1 cellular context compared by ENCODE assay signal in the genomic region with DNA sequence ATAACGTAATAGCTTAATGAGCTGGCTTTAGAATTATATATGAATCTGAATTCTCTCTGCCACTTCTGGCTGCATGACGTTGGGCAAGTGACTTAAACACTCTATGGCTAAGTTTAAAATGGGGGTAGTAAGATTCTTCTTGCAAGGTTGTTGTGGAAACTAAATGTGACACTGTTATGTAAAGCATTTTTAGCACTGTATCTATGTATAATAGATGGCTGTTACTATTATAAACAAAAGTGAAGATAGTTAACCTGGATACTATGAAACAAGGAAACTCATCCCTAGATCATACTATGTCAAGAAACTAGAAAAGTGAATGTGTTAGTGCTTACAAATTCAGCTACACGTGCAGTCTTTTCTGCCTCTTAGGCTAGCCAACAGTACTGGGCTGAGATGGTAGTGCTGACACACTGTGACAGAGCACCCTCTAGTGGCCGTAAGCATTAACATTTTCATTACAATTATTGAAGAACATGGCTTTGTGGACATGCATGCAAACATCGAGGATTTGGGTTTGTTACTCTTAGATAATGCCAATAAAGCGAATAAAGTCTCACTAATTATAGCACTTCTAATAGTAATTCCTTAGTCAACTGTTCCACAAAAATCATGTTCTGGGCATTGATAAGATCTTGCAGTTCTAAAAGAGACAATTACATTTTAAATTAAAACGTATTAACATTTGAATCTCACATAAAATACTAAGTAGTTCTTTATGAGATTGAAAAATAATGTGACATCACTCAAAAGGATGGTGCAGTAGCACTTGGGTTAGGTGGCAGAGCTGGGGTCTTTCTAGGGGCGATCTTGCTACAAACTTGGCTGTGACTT.
TF ChIP-seq lines count a peak whose summit lies in the region.

No MANE protein-coding gene starts in this region.

TF ChIP-seq in K562, 482 proteins besides CTCF, POLR2A, EP300 and RAD21 (continued from another document):
- TF ChIP-seq, protein P1, sequence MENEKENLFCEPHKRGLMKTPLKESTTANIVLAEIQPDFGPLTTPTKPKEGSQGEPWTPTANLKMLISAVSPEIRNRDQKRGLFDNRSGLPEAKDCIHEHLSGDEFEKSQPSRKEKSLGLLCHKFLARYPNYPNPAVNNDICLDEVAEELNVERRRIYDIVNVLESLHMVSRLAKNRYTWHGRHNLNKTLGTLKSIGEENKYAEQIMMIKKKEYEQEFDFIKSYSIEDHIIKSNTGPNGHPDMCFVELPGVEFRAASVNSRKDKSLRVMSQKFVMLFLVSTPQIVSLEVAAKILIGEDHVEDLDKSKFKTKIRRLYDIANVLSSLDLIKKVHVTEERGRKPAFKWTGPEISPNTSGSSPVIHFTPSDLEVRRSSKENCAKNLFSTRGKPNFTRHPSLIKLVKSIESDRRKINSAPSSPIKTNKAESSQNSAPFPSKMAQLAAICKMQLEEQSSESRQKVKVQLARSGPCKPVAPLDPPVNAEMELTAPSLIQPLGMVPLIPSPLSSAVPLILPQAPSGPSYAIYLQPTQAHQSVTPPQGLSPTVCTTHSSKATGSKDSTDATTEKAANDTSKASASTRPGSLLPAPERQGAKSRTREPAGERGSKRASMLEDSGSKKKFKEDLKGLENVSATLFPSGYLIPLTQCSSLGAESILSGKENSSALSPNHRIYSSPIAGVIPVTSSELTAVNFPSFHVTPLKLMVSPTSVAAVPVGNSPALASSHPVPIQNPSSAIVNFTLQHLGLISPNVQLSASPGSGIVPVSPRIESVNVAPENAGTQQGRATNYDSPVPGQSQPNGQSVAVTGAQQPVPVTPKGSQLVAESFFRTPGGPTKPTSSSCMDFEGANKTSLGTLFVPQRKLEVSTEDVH (IDR thresholded peaks at IDR 0.05; ENCODE audit: low read depth, partially characterized antibody): no peak
- peak; percentile 21; the same call in 1 of the 2 replicates for TF ChIP-seq MAFK (IDR thresholded peaks at IDR 0.05; ENCODE audit: low read length)
- no peak for TF ChIP-seq GABPA (tag; conservative IDR thresholded peaks at IDR 0.05; ENCODE audit: low read depth)
- TF ChIP-seq, protein P2, sequence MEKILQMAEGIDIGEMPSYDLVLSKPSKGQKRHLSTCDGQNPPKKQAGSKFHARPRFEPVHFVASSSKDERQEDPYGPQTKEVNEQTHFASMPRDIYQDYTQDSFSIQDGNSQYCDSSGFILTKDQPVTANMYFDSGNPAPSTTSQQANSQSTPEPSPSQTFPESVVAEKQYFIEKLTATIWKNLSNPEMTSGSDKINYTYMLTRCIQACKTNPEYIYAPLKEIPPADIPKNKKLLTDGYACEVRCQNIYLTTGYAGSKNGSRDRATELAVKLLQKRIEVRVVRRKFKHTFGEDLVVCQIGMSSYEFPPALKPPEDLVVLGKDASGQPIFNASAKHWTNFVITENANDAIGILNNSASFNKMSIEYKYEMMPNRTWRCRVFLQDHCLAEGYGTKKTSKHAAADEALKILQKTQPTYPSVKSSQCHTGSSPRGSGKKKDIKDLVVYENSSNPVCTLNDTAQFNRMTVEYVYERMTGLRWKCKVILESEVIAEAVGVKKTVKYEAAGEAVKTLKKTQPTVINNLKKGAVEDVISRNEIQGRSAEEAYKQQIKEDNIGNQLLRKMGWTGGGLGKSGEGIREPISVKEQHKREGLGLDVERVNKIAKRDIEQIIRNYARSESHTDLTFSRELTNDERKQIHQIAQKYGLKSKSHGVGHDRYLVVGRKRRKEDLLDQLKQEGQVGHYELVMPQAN (IDR thresholded peaks at IDR 0.05; ENCODE audit: borderline replicate concordance): no peak
- no peak for TF ChIP-seq NR2C1 (IDR thresholded peaks at IDR 0.05)
- no peak for TF ChIP-seq NR2C1 (tag; IDR thresholded peaks at IDR 0.05)
- TF ChIP-seq ZNF445 (CRISPR knock-in tag; IDR thresholded peaks at IDR 0.05; ENCODE audit: low read depth): no peak
- no peak for TF ChIP-seq TOE1 (IDR thresholded peaks at IDR 0.05; ENCODE audit: borderline replicate concordance)
- no peak for TF ChIP-seq TOE1 (CRISPR knock-in tag; IDR thresholded peaks at IDR 0.05; ENCODE audit: borderline replicate concordance, low read depth)
- 0 out of 2 replicates have a peak, but pooled peaks have one; percentile 31 for TF ChIP-seq JUND (IDR thresholded peaks at IDR 0.05; ENCODE audit: borderline replicate concordance, low read depth, low read length)
- TF ChIP-seq JUND (tag; IDR thresholded peaks at IDR 0.05; ENCODE audit: borderline replicate concordance, low read depth, low read length): no peak
- TF ChIP-seq, protein P3, sequence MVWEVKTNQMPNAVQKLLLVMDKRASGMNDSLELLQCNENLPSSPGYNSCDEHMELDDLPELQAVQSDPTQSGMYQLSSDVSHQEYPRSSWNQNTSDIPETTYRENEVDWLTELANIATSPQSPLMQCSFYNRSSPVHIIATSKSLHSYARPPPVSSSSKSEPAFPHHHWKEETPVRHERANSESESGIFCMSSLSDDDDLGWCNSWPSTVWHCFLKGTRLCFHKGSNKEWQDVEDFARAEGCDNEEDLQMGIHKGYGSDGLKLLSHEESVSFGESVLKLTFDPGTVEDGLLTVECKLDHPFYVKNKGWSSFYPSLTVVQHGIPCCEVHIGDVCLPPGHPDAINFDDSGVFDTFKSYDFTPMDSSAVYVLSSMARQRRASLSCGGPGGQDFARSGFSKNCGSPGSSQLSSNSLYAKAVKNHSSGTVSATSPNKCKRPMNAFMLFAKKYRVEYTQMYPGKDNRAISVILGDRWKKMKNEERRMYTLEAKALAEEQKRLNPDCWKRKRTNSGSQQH (CRISPR knock-in tag; IDR thresholded peaks at IDR 0.05): no peak
- TF ChIP-seq RB1 (IDR thresholded peaks at IDR 0.05; ENCODE audit: low read depth): peak; percentile 25; the same call in 1 of the 2 replicates
- TF ChIP-seq CCAR2 (IDR thresholded peaks at IDR 0.05; ENCODE audit: low read depth, low read length): no peak
- TF ChIP-seq ZNF324 (CRISPR knock-in tag; IDR thresholded peaks at IDR 0.05): no peak
- no peak for TF ChIP-seq RHOXF2B (CRISPR knock-in tag; conservative IDR thresholded peaks at IDR 0.05)
- no peak for TF ChIP-seq ZKSCAN1 (IDR thresholded peaks at IDR 0.05; ENCODE audit: low read depth, low read length)
- no peak for TF ChIP-seq HNRNPLL (IDR thresholded peaks at IDR 0.05; ENCODE audit: low read depth, low read length, poor library complexity, severe bottlenecking)
- TF ChIP-seq, protein P4, sequence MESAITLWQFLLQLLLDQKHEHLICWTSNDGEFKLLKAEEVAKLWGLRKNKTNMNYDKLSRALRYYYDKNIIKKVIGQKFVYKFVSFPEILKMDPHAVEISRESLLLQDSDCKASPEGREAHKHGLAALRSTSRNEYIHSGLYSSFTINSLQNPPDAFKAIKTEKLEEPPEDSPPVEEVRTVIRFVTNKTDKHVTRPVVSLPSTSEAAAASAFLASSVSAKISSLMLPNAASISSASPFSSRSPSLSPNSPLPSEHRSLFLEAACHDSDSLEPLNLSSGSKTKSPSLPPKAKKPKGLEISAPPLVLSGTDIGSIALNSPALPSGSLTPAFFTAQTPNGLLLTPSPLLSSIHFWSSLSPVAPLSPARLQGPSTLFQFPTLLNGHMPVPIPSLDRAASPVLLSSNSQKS (CRISPR knock-in tag; IDR thresholded peaks at IDR 0.05): no peak
- TF ChIP-seq, protein P5, sequence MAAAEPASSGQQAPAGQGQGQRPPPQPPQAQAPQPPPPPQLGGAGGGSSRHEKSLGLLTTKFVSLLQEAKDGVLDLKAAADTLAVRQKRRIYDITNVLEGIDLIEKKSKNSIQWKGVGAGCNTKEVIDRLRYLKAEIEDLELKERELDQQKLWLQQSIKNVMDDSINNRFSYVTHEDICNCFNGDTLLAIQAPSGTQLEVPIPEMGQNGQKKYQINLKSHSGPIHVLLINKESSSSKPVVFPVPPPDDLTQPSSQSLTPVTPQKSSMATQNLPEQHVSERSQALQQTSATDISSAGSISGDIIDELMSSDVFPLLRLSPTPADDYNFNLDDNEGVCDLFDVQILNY (CRISPR knock-in tag; IDR thresholded peaks at IDR 0.05): no peak
- no peak for TF ChIP-seq NCOA6 (IDR thresholded peaks at IDR 0.05)
- TF ChIP-seq, protein P6, sequence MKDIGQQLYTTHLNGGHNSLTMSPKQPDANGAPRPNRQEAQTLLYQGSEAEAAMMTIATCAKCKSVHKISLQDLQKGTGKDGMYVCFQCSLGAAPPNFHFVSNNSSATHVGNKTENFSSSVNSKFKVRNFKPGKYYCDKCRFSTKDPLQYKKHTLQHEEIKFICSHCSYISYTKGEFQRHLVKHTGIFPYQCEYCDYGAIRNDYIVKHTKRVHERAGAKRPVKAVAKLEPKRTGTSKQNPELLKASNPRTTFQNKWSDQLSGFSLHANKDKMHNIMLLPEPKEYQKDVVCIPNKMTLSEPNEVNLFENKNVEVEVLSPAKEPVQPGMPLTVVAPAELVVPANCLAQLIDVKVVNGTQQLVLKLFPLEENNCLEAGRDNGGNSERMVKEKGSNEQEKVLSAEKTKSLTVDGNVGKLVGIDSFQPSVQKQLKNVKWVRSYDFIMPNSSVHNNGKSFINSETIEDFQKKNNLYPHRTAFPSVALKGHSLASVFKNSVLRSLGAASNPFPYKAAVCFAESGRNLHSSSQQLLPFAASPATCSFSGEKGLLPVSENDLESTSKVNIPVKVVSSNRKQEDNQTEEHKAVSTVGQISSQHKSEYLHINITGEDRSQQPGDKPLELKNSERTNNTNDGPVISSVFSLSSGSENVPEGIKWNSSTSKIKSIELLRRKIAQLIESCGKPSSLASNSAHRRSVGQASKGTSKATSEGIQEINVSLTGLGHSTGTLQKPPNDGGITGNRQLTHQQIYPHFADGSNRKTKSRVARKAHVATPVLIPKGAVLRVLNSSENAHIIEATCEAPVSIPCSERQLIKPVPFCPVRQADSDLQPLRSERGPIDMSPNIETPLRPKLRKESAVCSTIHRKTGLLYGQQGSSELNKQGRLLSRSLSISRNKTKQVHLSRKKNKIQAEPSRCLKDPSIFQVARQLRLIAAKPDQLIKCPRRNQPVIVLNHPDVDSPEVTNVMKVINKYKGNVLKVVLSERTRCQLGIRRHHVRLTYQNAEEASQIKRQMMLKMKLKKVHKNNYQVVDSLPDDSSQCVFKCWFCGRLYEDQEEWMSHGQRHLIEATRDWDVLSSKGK (CRISPR knock-in tag; IDR thresholded peaks at IDR 0.05): no peak
- no peak for TF ChIP-seq ZNF121 (CRISPR knock-in tag; conservative IDR thresholded peaks at IDR 0.05)
- TF ChIP-seq HIVEP1 (CRISPR knock-in tag; IDR thresholded peaks at IDR 0.05): no peak
- TF ChIP-seq, protein P7, sequence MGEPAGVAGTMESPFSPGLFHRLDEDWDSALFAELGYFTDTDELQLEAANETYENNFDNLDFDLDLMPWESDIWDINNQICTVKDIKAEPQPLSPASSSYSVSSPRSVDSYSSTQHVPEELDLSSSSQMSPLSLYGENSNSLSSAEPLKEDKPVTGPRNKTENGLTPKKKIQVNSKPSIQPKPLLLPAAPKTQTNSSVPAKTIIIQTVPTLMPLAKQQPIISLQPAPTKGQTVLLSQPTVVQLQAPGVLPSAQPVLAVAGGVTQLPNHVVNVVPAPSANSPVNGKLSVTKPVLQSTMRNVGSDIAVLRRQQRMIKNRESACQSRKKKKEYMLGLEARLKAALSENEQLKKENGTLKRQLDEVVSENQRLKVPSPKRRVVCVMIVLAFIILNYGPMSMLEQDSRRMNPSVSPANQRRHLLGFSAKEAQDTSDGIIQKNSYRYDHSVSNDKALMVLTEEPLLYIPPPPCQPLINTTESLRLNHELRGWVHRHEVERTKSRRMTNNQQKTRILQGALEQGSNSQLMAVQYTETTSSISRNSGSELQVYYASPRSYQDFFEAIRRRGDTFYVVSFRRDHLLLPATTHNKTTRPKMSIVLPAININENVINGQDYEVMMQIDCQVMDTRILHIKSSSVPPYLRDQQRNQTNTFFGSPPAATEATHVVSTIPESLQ (CRISPR knock-in tag; IDR thresholded peaks at IDR 0.05): no peak
- no peak for TF ChIP-seq ZNF668 (CRISPR knock-in tag; IDR thresholded peaks at IDR 0.05)
- no peak for TF ChIP-seq ZNF175 (CRISPR knock-in tag; IDR thresholded peaks at IDR 0.05; ENCODE audit: low read depth)
- TF ChIP-seq, protein P8, sequence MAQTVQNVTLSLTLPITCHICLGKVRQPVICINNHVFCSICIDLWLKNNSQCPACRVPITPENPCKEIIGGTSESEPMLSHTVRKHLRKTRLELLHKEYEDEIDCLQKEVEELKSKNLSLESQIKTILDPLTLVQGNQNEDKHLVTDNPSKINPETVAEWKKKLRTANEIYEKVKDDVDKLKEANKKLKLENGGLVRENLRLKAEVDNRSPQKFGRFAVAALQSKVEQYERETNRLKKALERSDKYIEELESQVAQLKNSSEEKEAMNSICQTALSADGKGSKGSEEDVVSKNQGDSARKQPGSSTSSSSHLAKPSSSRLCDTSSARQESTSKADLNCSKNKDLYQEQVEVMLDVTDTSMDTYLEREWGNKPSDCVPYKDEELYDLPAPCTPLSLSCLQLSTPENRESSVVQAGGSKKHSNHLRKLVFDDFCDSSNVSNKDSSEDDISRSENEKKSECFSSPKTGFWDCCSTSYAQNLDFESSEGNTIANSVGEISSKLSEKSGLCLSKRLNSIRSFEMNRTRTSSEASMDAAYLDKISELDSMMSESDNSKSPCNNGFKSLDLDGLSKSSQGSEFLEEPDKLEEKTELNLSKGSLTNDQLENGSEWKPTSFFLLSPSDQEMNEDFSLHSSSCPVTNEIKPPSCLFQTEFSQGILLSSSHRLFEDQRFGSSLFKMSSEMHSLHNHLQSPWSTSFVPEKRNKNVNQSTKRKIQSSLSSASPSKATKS (CRISPR knock-in tag; IDR thresholded peaks at IDR 0.05): no peak
- no peak for TF ChIP-seq TRIM28 (IDR thresholded peaks at IDR 0.05)
- TF ChIP-seq, protein P9, sequence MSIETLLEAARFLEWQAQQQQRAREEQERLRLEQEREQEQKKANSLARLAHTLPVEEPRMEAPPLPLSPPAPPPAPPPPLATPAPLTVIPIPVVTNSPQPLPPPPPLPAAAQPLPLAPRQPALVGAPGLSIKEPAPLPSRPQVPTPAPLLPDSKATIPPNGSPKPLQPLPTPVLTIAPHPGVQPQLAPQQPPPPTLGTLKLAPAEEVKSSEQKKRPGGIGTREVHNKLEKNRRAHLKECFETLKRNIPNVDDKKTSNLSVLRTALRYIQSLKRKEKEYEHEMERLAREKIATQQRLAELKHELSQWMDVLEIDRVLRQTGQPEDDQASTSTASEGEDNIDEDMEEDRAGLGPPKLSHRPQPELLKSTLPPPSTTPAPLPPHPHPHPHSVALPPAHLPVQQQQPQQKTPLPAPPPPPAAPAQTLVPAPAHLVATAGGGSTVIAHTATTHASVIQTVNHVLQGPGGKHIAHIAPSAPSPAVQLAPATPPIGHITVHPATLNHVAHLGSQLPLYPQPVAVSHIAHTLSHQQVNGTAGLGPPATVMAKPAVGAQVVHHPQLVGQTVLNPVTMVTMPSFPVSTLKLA (conservative IDR thresholded peaks at IDR 0.05): 0 out of 4 replicates have a peak, but pooled peaks of 1 of the 2 experiments have one; percentile 38
- TF ChIP-seq BHLHE40 (IDR thresholded peaks at IDR 0.05; ENCODE audit: low read length): peak; percentile 73
- no peak for TF ChIP-seq ZNF79 (CRISPR knock-in tag; IDR thresholded peaks at IDR 0.05; ENCODE audit: low read depth)
- no peak for TF ChIP-seq TRIM24 (IDR thresholded peaks at IDR 0.05)
- no peak for TF ChIP-seq MCM5 (IDR thresholded peaks at IDR 0.05; ENCODE audit: low read depth)
